In the genomic region with DNA sequence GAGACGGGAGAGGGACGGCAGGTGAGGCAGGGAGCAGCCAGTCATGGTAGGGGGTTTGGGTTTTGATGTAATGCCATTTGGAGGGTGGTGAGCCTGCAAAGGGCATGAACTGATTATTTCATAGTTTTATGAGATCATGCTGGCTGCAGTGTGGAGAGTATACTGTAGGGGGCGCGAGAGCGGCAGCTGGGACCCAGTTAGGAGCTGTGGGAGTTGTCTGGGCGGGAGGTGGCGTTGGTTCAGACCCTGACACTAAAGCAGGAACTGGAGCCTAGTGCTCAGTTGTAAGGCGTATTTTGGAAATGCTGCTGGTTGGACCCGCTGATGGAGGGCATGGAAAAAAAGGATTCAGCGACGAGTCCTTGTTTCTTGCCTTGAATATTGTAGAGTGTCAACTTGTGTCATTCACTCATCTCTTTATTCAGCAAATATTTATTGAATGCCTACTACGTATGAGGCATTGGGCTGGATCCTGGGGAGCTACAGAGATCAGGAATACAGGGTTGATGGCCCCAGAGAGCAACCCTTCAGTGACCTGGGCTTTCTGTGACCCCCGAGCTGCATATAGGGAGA, we compare ENCODE assay signal across 8 cellular contexts. TPM values are rescaled to one million over a fixed set of nuclear protein-coding genes. Genes with fewer than 3 reads are reported as not detected.
DNase-seq lines count a peak whose midpoint lies in the region; ATAC-seq, FAIRE-seq and TF ChIP-seq lines count a peak whose summit lies in the region.

No MANE protein-coding gene starts in this region.

- no peak for FAIRE-seq in astrocyte (lab: Jason Lieb, UNC)

- no peaks in the 10 kb centered on the region for H3K36me3 ChIP-seq in CD4-positive, CD25-positive, alpha-beta regulatory T cell (ENCODE audit: control insufficient read depth, insufficient read depth, low read length)
- H3K36me3 ChIP-seq in astrocyte (ENCODE audit: insufficient read depth, low read length) (no peaks in the 10 kb centered on the region), spleen (no peaks in the 10 kb centered on the region)

- H4K20me1 ChIP-seq in astrocyte (ENCODE audit: insufficient read depth, low read length) = no peaks in the 10 kb centered on the region

- no peaks in the 10 kb centered on the region for H3K9me3 Mint-ChIP-seq in CD4-positive, CD25-positive, alpha-beta regulatory T cell
- H3K9me3 Mint-ChIP-seq in astrocyte (ENCODE audit: unreplicated experiment) = peaks cover 6% of the 10 kb centered on the region

- 24 to 28% (median 24%) methylated on average over 13 of the region's 13 CpGs for WGBS in spleen, 5 donors

- H3K27ac ChIP-seq in CD4-positive, CD25-positive, alpha-beta regulatory T cell (ENCODE audit: insufficient read depth, low read length, poor library complexity, severe bottlenecking) = peak overlapping the region; percentile 10
- H3K27ac ChIP-seq in astrocyte (ENCODE audit: low read depth, low read length) = no peak overlapping the region
- H3K27ac ChIP-seq in spleen = peak overlapping the region in 1 of 8 donors; percentile 22

- H3K27ac Mint-ChIP-seq in CD4-positive, CD25-positive, alpha-beta regulatory T cell = peak overlapping the region; percentile 12 to 81 (median 80)
- no peak overlapping the region for H3K27ac Mint-ChIP-seq in astrocyte (ENCODE audit: unreplicated experiment)

- H3K4me2 ChIP-seq in astrocyte (ENCODE audit: low read length) = no peak overlapping the region

- H2AFZ ChIP-seq in astrocyte (ENCODE audit: low read depth, low read length) = peak overlapping the region; percentile 16

- no peak overlapping the region for H3K4me3 ChIP-seq in CD4-positive, CD25-positive, alpha-beta regulatory T cell (ENCODE audit: low read depth, low read length)
- no peak overlapping the region for H3K4me3 ChIP-seq in astrocyte (ENCODE audit: insufficient read depth, low read depth, low read length)
- no peak overlapping the region for H3K4me3 ChIP-seq in spleen

- peaks cover 4 to 41% (median 20%) of the 10 kb centered on the region in 4 donors for H3K4me1 Mint-ChIP-seq in CD4-positive, CD25-positive, alpha-beta regulatory T cell
- peaks cover 7% of the 10 kb centered on the region for H3K4me1 Mint-ChIP-seq in astrocyte (ENCODE audit: low read depth, unreplicated experiment)

- no peaks in the 10 kb centered on the region for H3K36me3 Mint-ChIP-seq in CD4-positive, CD25-positive, alpha-beta regulatory T cell
- no peaks in the 10 kb centered on the region for H3K36me3 Mint-ChIP-seq in astrocyte (ENCODE audit: low read depth, unreplicated experiment)

- no peak overlapping the region for H3K9ac ChIP-seq in astrocyte (ENCODE audit: low read length)

- TF ChIP-seq POLR2A in spleen (IDR thresholded peaks at IDR 0.05) = no peak

- peak; percentile 91 to 94 for ATAC-seq in CD4-positive, CD25-positive, alpha-beta regulatory T cell (ENCODE audit: low read depth in 2 of 2)
- no peak for ATAC-seq in HG02759 (IDR thresholded peaks at IDR 0.05; ENCODE audit: unreplicated experiment)

- TF ChIP-seq CTCF in GM20000 (IDR thresholded peaks at IDR 0.05; ENCODE audit: extremely low read depth, missing control alignments) = peak; percentile 99
- TF ChIP-seq CTCF in astrocyte (IDR thresholded peaks at IDR 0.05; ENCODE audit: insufficient read depth, low read depth, low read length) = peak; percentile 77
- TF ChIP-seq CTCF in spleen (IDR thresholded peaks at IDR 0.05 in 8 of 11, conservative IDR thresholded peaks at IDR 0.05 in 3 of 11) = peak; percentile 89 to 99 (median 95)

- peak overlapping the region in 3 of 4 donors; percentile 1 to 13 (median 7) for H3K4me3 Mint-ChIP-seq in CD4-positive, CD25-positive, alpha-beta regulatory T cell
- no peak overlapping the region for H3K4me3 Mint-ChIP-seq in astrocyte (ENCODE audit: unreplicated experiment)

- H3K79me2 ChIP-seq in astrocyte (ENCODE audit: insufficient read depth, low read length) = no peaks in the 10 kb centered on the region

- intact Hi-C loops in spleen (cut with DNase I; ENCODE audit: low total_unique reads) = loop anchor here (5.0 to 10.0 kb wide), 2 partner anchors 55 to 188 kb away; no protein-coding TSS in a partner anchor

- peaks cover 0 to 2% of the 10 kb centered on the region in 2 experiments for H3K9me3 ChIP-seq in CD4-positive, CD25-positive, alpha-beta regulatory T cell (ENCODE audit: control insufficient read depth in 2 of 2, low read length in 2 of 2)
- no peaks in the 10 kb centered on the region for H3K9me3 ChIP-seq in astrocyte (ENCODE audit: insufficient read depth, low read depth, low read length)
- H3K9me3 ChIP-seq in spleen = peaks cover 0 to 5% (median 0%) of the 10 kb centered on the region in 8 donors

- H3K4me1 ChIP-seq in CD4-positive, CD25-positive, alpha-beta regulatory T cell (ENCODE audit: control insufficient read depth, insufficient read depth, low read length, poor library complexity, severe bottlenecking) = peaks cover 10% of the 10 kb centered on the region
- H3K4me1 ChIP-seq in astrocyte (ENCODE audit: insufficient read depth, low read length) (peaks cover 16% of the 10 kb centered on the region), spleen (peaks cover 9 to 22% (median 12%) of the 10 kb centered on the region in 6 donors)

- H3K27me3 ChIP-seq in CD4-positive, CD25-positive, alpha-beta regulatory T cell (ENCODE audit: control insufficient read depth, insufficient read depth, low read length) = no peaks in the 10 kb centered on the region
- no peaks in the 10 kb centered on the region for H3K27me3 ChIP-seq in astrocyte (ENCODE audit: insufficient read depth, low read length)
- no peaks in the 10 kb centered on the region for H3K27me3 ChIP-seq in spleen (replicated peaks in 1 of 7)

- peaks cover 13% of the 10 kb centered on the region for H3K27me3 Mint-ChIP-seq in CD4-positive, CD25-positive, alpha-beta regulatory T cell
- H3K27me3 Mint-ChIP-seq in astrocyte (ENCODE audit: low read depth, unreplicated experiment) = peaks cover 22% of the 10 kb centered on the region

- peak; percentile 66 to 88 (median 79) for DNase-seq in CD4-positive, CD25-positive, alpha-beta regulatory T cell
- DNase-seq in GM20000 (ENCODE audit: low spot score) = peak; percentile 86
- peak; percentile 57 for DNase-seq in LHCN-M2 (ENCODE audit: low read depth)
- peak; percentile 61 for DNase-seq in T-helper 22 cell (ENCODE audit: low read depth)
- peak; percentile 16 for DNase-seq in astrocyte (ENCODE audit: low read depth)
- peak in 42 of 51 donors; percentile 1 to 69 (median 24) for DNase-seq in hypothalamus (lab: John Stamatoyannopoulos, UW)
- peak; percentile 94 for DNase-seq in spleen

RNA-seq across cellular contexts. Expression of gene KDM8, which starts 23.7 kb away (rescaled TPM):
- 14.7 TPM for total RNA-seq in CD4-positive, CD25-positive, alpha-beta regulatory T cell
- 1 to 10 TPM; 2.8 to 8.8 (median 4.3) TPM for polyA plus RNA-seq in CD4-positive, CD25-positive, alpha-beta regulatory T cell
- total RNA-seq in LHCN-M2 (2014; rRNA removed) = 4.5 and 4.6 TPM in 2 replicates
- 3.1 TPM for polyA plus RNA-seq in LHCN-M2 (2012)
- total RNA-seq in astrocyte = 3.4 and 4.3 TPM in 2 replicates
- total RNA-seq in spleen = 10 to 100 TPM in 3 of 7 donors, 1 to 10 TPM in 4; 8.3 to 14.7 (median 9.8) TPM
- 10 to 100 TPM in 1 of 3 donors, 1 to 10 TPM in 2; 5.2 to 10.6 (median 7.4) TPM for polyA plus RNA-seq in spleen

Comparison
In these comparisons a context has a peak if more than half of its experiments do, and no peak if none do; other contexts are left out.
1. DNase-seq: peak in every context shown above with its lines; median percentile 94 in spleen; 86 in GM20000; 79 in CD4-positive, CD25-positive, alpha-beta regulatory T cell; 61 in T-helper 22 cell; 57 in LHCN-M2; 24 in hypothalamus; 16 in astrocyte.